In the genomic region with DNA sequence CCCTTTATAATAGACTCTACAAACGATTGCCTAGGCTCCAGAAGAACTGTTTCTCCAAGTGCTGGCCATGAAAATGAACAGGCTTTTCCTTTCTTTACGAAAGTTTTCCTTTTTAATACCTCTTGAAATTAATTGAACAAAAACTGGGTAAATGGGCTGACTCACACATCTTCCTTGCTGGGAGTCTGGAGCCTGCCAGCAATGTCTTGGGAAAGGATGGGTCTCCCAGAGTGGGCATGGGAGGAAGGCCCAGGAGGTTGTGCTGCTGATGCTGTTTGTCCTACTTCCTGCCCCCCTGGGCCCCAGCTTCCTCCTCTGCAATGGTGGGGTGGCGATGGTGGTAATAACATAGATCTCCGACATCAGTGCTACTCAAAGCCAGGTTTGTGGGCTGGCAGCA, we compare ENCODE assay signal across 18 cellular contexts.
DNase-seq lines count a peak whose midpoint lies in the region; TF ChIP-seq lines count a peak whose summit lies in the region.
"Had no signal": no experiment of that assay in that cellular context is flagged by ENCODE, and none has a peak within 500 bp of the region (broad histone marks: within the 10 kb centered on the region; RNA-seq: fewer than 3 reads in every experiment).

No MANE protein-coding gene starts in this region.

- no peak overlapping the region for H3K4me3 Mint-ChIP-seq in nephron
- H3K4me3 Mint-ChIP-seq in activated CD4-positive, alpha-beta T cell treated with anti-CD3 and anti-CD28 coated beads, Interleukin-2, amount 10 ng/mL, durations not matched to agents 24 days and 14 days: no peak overlapping the region
- H3K4me3 Mint-ChIP-seq: CD8-positive, alpha-beta T cell; H9; IgD-negative memory B cell had no signal

- peaks cover 13% of the 10 kb centered on the region for H3K27me3 Mint-ChIP-seq in nephron (ENCODE audit: low read depth)
- H3K27me3 Mint-ChIP-seq in activated CD4-positive, alpha-beta T cell treated with anti-CD3 and anti-CD28 coated beads, Interleukin-2, amount 10 ng/mL, durations not matched to agents 24 days and 14 days: no peaks in the 10 kb centered on the region

- in situ Hi-C loops in HAP-1 (cut with MboI; ENCODE audit: low sequenced_read_pairs): no loop called here

- TF ChIP-seq CTCF in KMS-11 (conservative IDR thresholded peaks at IDR 0.05; ENCODE audit: low read depth, low read length) (no peak), nephron (IDR thresholded peaks at IDR 0.05; ENCODE audit: unreplicated experiment in 3 of 3) (no peak)

- intact Hi-C loops in activated CD4-positive, alpha-beta T cell treated with anti-CD3 and anti-CD28 coated beads, Interleukin-2, amount 10 ng/mL, durations not matched to agents 24 days and 14 days (cut with micrococcal nuclease): no loop called here

- peak overlapping the region; percentile 40; the same call in 1 of the 2 replicates for H3K27ac ChIP-seq in KMS-11

- H4K20me1 ChIP-seq in KMS-11 (ENCODE audit: insufficient read depth): no peaks in the 10 kb centered on the region

- peak overlapping the region; percentile 67; the same call in 1 of the 2 replicates for H2AFZ ChIP-seq in KMS-11 (ENCODE audit: low read depth)

- H3K9me3 ChIP-seq in HAP-1: no peaks in the 10 kb centered on the region

- H3K36me3 ChIP-seq in KMS-11 (ENCODE audit: insufficient read depth) (no peaks in the 10 kb centered on the region), HAP-1 (replicated peaks) (no peaks in the 10 kb centered on the region)

- no peaks in the 10 kb centered on the region for H3K79me2 ChIP-seq in KMS-11 (ENCODE audit: insufficient read depth, low read depth)

- peak; percentile 26 for DNase-seq in AG08395 (ENCODE audit: low spot score)
- DNase-seq in astrocyte of the hippocampus (ENCODE audit: low read depth, low spot score): peak; percentile 24
- DNase-seq in activated CD4-positive, alpha-beta T cell treated with anti-CD3 and anti-CD28 coated beads, Interleukin-2, amount 10 ng/mL, durations not matched to agents 24 days and 14 days: no peak
- DNase-seq in HAP-1 (ENCODE audit: low spot score in 2 of 2): no peak
- DNase-seq in NCI-H774 (lab: John Stamatoyannopoulos, UW): no peak
- DNase-seq in NCI-H345 (lab: John Stamatoyannopoulos, UW): no peak
- DNase-seq: CD8-positive, alpha-beta T cell; H9; Kasumi-1; NCI-H1092 treated with DMSO at 0.1 percent for 48 hours; NCI-H2081; NCI-H2171 treated with DMSO at 0.1 percent for 48 hours; NCI-H748 treated with DMSO at 0.1 percent for 48 hours; RPMI8226; SHP77 treated with DMSO at 0.1 percent for 48 hours had no signal

- H3K4me3 ChIP-seq in KMS-11 (IDR thresholded peaks at IDR 0.05; ENCODE audit: insufficient read depth, low read depth, low read length) (no peak overlapping the region), HAP-1 (no peak overlapping the region)

- peaks cover 28% of the 10 kb centered on the region for H3K4me1 Mint-ChIP-seq in nephron
- H3K4me1 Mint-ChIP-seq in activated CD4-positive, alpha-beta T cell treated with anti-CD3 and anti-CD28 coated beads, Interleukin-2, amount 10 ng/mL, durations not matched to agents 24 days and 14 days: peaks cover 6% of the 10 kb centered on the region

- no peaks in the 10 kb centered on the region for H3K9me3 Mint-ChIP-seq in nephron
- H3K9me3 Mint-ChIP-seq in activated CD4-positive, alpha-beta T cell treated with anti-CD3 and anti-CD28 coated beads, Interleukin-2, amount 10 ng/mL, durations not matched to agents 24 days and 14 days: no peaks in the 10 kb centered on the region
- H3K9me3 Mint-ChIP-seq: CD8-positive, alpha-beta T cell; H9 had no signal

- no peaks in the 10 kb centered on the region for H3K36me3 Mint-ChIP-seq in nephron (ENCODE audit: low read depth)
- H3K36me3 Mint-ChIP-seq in activated CD4-positive, alpha-beta T cell treated with anti-CD3 and anti-CD28 coated beads, Interleukin-2, amount 10 ng/mL, durations not matched to agents 24 days and 14 days (ENCODE audit: low read depth): no peaks in the 10 kb centered on the region
- H3K36me3 Mint-ChIP-seq: CD8-positive, alpha-beta T cell; IgD-negative memory B cell had no signal

- H3K4me1 ChIP-seq in KMS-11 (ENCODE audit: low read depth, poor library complexity, severe bottlenecking): peaks cover 16% of the 10 kb centered on the region
- no peaks in the 10 kb centered on the region for H3K4me1 ChIP-seq in HAP-1

- H3K27me3 ChIP-seq in KMS-11 (ENCODE audit: insufficient read depth, low read depth) (no peaks in the 10 kb centered on the region), HAP-1 (ENCODE audit: low read depth) (no peaks in the 10 kb centered on the region)

- H3K4me2 ChIP-seq in KMS-11: peak overlapping the region; percentile 81

- H3K9ac ChIP-seq in KMS-11: 0 out of 2 replicates have a peak overlapping the region, but pooled peaks have one; percentile 13

- H3K27ac Mint-ChIP-seq in nephron: peak overlapping the region in 2 of 3 experiments; percentile 48 to 92
- H3K27ac Mint-ChIP-seq in activated CD4-positive, alpha-beta T cell treated with anti-CD3 and anti-CD28 coated beads, Interleukin-2, amount 10 ng/mL, durations not matched to agents 24 days and 14 days: no peak overlapping the region
- H3K27ac Mint-ChIP-seq: CD8-positive, alpha-beta T cell; H9; IgD-negative memory B cell had no signal

Comparison
In these comparisons a context has a peak if more than half of its experiments do, and no peak if none do; other contexts are left out.
1. DNase-seq: peak in AG08395 (single experiment) and astrocyte of the hippocampus (single experiment); none in activated CD4-positive, alpha-beta T cell treated with anti-CD3 and anti-CD28 coated beads, Interleukin-2, amount 10 ng/mL, durations not matched to agents 24 days and 14 days (single experiment), HAP-1 (0 of 2), NCI-H774 (single experiment) and NCI-H345 (single experiment).